ENCODE assay signal across 1 cellular context in the genomic region with DNA sequence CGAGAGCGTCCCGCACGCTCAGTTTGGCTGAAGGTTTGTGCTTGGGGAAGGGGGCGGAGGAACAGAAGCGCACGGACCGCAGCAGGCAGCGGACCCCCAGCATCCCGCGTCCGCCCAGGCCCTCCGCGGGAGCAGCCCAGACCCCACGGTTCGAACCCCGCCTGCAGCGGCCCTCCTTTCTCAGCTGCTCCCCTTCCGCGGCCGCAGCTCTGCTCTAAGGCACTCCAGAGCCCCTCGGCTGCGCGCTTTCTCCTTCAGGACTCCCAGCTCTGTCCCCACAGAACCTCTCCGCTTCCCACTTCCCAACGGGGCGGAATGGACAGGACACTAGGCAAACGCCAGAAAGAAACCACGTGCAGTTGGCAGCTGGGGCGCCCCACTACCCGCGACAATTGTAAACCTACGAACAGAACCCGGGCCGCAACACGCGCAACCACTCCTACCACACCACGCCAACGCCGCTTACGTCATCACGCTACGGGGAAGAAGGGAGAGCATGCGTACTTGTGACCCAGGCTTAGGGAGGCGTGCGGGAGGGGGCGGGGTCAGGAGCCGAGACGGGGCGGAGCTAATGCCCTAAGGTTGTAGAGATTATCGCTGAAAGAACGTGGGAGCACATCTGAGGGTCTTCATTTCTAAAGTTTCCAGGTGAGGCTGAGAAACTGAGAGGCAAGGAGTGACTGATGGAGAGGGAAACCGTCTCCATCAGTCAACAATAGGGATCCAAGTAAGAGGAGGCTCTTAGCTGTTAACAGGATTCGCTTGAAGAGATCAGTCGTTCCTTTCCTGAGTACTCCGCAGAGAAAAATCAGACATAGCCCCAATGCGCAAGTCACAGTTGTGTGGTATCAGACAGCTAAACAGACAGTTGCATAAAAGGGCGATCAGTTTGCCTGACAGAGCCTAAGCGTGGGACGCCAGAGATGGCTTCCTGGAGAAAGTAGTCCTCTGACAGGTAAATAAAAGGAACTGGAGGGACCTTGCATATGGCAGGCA.
TF ChIP-seq lines count a peak whose summit lies in the region.

A gene with protein sequence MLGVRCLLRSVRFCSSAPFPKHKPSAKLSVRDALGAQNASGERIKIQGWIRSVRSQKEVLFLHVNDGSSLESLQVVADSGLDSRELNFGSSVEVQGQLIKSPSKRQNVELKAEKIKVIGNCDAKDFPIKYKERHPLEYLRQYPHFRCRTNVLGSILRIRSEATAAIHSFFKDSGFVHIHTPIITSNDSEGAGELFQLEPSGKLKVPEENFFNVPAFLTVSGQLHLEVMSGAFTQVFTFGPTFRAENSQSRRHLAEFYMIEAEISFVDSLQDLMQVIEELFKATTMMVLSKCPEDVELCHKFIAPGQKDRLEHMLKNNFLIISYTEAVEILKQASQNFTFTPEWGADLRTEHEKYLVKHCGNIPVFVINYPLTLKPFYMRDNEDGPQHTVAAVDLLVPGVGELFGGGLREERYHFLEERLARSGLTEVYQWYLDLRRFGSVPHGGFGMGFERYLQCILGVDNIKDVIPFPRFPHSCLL (minus strand): TSS at position 479 of the 996 bp plus-strand sequence. CDS start 376 bp downstream, at position 103.

TF ChIP-seq in HepG2, 621 proteins besides CTCF, POLR2A, EP300 and RAD21 (continued from another document and continues in another):
- TF ChIP-seq, protein P1, sequence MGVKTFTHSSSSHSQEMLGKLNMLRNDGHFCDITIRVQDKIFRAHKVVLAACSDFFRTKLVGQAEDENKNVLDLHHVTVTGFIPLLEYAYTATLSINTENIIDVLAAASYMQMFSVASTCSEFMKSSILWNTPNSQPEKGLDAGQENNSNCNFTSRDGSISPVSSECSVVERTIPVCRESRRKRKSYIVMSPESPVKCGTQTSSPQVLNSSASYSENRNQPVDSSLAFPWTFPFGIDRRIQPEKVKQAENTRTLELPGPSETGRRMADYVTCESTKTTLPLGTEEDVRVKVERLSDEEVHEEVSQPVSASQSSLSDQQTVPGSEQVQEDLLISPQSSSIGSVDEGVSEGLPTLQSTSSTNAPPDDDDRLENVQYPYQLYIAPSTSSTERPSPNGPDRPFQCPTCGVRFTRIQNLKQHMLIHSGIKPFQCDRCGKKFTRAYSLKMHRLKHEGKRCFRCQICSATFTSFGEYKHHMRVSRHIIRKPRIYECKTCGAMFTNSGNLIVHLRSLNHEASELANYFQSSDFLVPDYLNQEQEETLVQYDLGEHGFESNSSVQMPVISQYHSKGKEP (CRISPR knock-in tag; IDR thresholded peaks at IDR 0.05), result no peak
- TF ChIP-seq, protein P2, sequence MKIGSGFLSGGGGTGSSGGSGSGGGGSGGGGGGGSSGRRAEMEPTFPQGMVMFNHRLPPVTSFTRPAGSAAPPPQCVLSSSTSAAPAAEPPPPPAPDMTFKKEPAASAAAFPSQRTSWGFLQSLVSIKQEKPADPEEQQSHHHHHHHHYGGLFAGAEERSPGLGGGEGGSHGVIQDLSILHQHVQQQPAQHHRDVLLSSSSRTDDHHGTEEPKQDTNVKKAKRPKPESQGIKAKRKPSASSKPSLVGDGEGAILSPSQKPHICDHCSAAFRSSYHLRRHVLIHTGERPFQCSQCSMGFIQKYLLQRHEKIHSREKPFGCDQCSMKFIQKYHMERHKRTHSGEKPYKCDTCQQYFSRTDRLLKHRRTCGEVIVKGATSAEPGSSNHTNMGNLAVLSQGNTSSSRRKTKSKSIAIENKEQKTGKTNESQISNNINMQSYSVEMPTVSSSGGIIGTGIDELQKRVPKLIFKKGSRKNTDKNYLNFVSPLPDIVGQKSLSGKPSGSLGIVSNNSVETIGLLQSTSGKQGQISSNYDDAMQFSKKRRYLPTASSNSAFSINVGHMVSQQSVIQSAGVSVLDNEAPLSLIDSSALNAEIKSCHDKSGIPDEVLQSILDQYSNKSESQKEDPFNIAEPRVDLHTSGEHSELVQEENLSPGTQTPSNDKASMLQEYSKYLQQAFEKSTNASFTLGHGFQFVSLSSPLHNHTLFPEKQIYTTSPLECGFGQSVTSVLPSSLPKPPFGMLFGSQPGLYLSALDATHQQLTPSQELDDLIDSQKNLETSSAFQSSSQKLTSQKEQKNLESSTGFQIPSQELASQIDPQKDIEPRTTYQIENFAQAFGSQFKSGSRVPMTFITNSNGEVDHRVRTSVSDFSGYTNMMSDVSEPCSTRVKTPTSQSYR (CRISPR knock-in tag; IDR thresholded peaks at IDR 0.05; ENCODE audit: borderline replicate concordance), result no peak
- TF ChIP-seq ZEB1 (IDR thresholded peaks at IDR 0.05; ENCODE audit: insufficient replicate concordance, low read depth), result no peak
- TF ChIP-seq, protein P3, sequence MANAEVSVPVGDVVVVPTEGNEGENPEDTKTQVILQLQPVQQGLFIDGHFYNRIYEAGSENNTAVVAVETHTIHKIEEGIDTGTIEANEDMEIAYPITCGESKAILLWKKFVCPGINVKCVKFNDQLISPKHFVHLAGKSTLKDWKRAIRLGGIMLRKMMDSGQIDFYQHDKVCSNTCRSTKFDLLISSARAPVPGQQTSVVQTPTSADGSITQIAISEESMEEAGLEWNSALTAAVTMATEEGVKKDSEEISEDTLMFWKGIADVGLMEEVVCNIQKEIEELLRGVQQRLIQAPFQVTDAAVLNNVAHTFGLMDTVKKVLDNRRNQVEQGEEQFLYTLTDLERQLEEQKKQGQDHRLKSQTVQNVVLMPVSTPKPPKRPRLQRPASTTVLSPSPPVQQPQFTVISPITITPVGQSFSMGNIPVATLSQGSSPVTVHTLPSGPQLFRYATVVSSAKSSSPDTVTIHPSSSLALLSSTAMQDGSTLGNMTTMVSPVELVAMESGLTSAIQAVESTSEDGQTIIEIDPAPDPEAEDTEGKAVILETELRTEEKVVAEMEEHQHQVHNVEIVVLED (CRISPR knock-in tag; IDR thresholded peaks at IDR 0.05; ENCODE audit: borderline replicate concordance), result peak; percentile 99
- TF ChIP-seq ATAD3A (CRISPR knock-in tag; IDR thresholded peaks at IDR 0.05), result no peak
- TF ChIP-seq, protein P4, sequence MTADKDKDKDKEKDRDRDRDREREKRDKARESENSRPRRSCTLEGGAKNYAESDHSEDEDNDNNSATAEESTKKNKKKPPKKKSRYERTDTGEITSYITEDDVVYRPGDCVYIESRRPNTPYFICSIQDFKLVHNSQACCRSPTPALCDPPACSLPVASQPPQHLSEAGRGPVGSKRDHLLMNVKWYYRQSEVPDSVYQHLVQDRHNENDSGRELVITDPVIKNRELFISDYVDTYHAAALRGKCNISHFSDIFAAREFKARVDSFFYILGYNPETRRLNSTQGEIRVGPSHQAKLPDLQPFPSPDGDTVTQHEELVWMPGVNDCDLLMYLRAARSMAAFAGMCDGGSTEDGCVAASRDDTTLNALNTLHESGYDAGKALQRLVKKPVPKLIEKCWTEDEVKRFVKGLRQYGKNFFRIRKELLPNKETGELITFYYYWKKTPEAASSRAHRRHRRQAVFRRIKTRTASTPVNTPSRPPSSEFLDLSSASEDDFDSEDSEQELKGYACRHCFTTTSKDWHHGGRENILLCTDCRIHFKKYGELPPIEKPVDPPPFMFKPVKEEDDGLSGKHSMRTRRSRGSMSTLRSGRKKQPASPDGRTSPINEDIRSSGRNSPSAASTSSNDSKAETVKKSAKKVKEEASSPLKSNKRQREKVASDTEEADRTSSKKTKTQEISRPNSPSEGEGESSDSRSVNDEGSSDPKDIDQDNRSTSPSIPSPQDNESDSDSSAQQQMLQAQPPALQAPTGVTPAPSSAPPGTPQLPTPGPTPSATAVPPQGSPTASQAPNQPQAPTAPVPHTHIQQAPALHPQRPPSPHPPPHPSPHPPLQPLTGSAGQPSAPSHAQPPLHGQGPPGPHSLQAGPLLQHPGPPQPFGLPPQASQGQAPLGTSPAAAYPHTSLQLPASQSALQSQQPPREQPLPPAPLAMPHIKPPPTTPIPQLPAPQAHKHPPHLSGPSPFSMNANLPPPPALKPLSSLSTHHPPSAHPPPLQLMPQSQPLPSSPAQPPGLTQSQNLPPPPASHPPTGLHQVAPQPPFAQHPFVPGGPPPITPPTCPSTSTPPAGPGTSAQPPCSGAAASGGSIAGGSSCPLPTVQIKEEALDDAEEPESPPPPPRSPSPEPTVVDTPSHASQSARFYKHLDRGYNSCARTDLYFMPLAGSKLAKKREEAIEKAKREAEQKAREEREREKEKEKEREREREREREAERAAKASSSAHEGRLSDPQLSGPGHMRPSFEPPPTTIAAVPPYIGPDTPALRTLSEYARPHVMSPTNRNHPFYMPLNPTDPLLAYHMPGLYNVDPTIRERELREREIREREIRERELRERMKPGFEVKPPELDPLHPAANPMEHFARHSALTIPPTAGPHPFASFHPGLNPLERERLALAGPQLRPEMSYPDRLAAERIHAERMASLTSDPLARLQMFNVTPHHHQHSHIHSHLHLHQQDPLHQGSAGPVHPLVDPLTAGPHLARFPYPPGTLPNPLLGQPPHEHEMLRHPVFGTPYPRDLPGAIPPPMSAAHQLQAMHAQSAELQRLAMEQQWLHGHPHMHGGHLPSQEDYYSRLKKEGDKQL (CRISPR knock-in tag; IDR thresholded peaks at IDR 0.05; ENCODE audit: low read depth), result no peak
- no peak for TF ChIP-seq SMC3 (IDR thresholded peaks at IDR 0.05; ENCODE audit: low read length)
- TF ChIP-seq ZNF543 (CRISPR knock-in tag; IDR thresholded peaks at IDR 0.05), result peak; percentile 50; the same call in 1 of the 2 replicates
- no peak for TF ChIP-seq ZFAT (CRISPR knock-in tag; conservative IDR thresholded peaks at IDR 0.05)
- TF ChIP-seq SNRNP70 (IDR thresholded peaks at IDR 0.05; ENCODE audit: low read depth, low read length), result no peak
- TF ChIP-seq, protein P5, sequence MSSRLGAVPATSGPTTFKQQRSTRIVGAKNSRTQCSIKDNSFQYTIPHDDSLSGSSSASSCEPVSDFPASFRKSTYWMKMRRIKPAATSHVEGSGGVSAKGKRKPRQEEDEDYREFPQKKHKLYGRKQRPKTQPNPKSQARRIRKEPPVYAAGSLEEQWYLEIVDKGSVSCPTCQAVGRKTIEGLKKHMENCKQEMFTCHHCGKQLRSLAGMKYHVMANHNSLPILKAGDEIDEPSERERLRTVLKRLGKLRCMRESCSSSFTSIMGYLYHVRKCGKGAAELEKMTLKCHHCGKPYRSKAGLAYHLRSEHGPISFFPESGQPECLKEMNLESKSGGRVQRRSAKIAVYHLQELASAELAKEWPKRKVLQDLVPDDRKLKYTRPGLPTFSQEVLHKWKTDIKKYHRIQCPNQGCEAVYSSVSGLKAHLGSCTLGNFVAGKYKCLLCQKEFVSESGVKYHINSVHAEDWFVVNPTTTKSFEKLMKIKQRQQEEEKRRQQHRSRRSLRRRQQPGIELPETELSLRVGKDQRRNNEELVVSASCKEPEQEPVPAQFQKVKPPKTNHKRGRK (CRISPR knock-in tag; IDR thresholded peaks at IDR 0.05), result 0 out of 2 replicates have a peak, but pooled peaks have one; percentile 12
- no peak for TF ChIP-seq MBD4 (IDR thresholded peaks at IDR 0.05; ENCODE audit: borderline replicate concordance, low read length)
- TF ChIP-seq CCAR2 (optimal IDR thresholded peaks at IDR 0.05; ENCODE audit: low read depth, low read length), result no peak
- TF ChIP-seq ZNF232 (CRISPR knock-in tag; IDR thresholded peaks at IDR 0.05; ENCODE audit: borderline replicate concordance), result 0 out of 2 replicates have a peak, but pooled peaks have one; percentile 25
- no peak for TF ChIP-seq ZNF3 (CRISPR knock-in tag; IDR thresholded peaks at IDR 0.05)
- TF ChIP-seq, protein P6, sequence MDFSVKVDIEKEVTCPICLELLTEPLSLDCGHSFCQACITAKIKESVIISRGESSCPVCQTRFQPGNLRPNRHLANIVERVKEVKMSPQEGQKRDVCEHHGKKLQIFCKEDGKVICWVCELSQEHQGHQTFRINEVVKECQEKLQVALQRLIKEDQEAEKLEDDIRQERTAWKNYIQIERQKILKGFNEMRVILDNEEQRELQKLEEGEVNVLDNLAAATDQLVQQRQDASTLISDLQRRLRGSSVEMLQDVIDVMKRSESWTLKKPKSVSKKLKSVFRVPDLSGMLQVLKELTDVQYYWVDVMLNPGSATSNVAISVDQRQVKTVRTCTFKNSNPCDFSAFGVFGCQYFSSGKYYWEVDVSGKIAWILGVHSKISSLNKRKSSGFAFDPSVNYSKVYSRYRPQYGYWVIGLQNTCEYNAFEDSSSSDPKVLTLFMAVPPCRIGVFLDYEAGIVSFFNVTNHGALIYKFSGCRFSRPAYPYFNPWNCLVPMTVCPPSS (IDR thresholded peaks at IDR 0.05), result no peak
- TF ChIP-seq, protein P7, sequence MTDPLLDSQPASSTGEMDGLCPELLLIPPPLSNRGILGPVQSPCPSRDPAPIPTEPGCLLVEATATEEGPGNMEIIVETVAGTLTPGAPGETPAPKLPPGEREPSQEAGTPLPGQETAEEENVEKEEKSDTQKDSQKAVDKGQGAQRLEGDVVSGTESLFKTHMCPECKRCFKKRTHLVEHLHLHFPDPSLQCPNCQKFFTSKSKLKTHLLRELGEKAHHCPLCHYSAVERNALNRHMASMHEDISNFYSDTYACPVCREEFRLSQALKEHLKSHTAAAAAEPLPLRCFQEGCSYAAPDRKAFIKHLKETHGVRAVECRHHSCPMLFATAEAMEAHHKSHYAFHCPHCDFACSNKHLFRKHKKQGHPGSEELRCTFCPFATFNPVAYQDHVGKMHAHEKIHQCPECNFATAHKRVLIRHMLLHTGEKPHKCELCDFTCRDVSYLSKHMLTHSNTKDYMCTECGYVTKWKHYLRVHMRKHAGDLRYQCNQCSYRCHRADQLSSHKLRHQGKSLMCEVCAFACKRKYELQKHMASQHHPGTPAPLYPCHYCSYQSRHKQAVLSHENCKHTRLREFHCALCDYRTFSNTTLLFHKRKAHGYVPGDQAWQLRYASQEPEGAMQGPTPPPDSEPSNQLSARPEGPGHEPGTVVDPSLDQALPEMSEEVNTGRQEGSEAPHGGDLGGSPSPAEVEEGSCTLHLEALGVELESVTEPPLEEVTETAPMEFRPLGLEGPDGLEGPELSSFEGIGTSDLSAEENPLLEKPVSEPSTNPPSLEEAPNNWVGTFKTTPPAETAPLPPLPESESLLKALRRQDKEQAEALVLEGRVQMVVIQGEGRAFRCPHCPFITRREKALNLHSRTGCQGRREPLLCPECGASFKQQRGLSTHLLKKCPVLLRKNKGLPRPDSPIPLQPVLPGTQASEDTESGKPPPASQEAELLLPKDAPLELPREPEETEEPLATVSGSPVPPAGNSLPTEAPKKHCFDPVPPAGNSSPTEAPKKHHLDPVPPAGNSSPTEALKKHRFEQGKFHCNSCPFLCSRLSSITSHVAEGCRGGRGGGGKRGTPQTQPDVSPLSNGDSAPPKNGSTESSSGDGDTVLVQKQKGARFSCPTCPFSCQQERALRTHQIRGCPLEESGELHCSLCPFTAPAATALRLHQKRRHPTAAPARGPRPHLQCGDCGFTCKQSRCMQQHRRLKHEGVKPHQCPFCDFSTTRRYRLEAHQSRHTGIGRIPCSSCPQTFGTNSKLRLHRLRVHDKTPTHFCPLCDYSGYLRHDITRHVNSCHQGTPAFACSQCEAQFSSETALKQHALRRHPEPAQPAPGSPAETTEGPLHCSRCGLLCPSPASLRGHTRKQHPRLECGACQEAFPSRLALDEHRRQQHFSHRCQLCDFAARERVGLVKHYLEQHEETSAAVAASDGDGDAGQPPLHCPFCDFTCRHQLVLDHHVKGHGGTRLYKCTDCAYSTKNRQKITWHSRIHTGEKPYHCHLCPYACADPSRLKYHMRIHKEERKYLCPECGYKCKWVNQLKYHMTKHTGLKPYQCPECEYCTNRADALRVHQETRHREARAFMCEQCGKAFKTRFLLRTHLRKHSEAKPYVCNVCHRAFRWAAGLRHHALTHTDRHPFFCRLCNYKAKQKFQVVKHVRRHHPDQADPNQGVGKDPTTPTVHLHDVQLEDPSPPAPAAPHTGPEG (CRISPR knock-in tag; IDR thresholded peaks at IDR 0.05), result 0 out of 2 replicates have a peak, but pooled peaks have one; percentile 68
- no peak for TF ChIP-seq RCOR2 (CRISPR knock-in tag; IDR thresholded peaks at IDR 0.05)
- no peak for TF ChIP-seq ZMYM2 (CRISPR knock-in tag; IDR thresholded peaks at IDR 0.05)
- TF ChIP-seq RBAK (CRISPR knock-in tag; IDR thresholded peaks at IDR 0.05), result no peak
